ENCODE assay signal across 9 cellular contexts in genomic region chr5:67160985-67161384, GRCh38. TPM values are rescaled to one million over a fixed set of nuclear protein-coding genes. Genes with fewer than 3 reads are reported as not detected.
A peak's percentile ranks its signal among the peaks of the same experiment; 100 is the strongest.
DNase-seq lines count a peak whose midpoint lies in the region; ATAC-seq and TF ChIP-seq lines count a peak whose summit lies in the region.
"Had no signal": no experiment of that assay in that cellular context is flagged by ENCODE, and none has a peak within 500 bp of the region (broad histone marks: within the 10 kb centered on the region; RNA-seq: fewer than 3 reads in every experiment).

No MANE protein-coding gene starts in this region.

- peaks cover 23 to 58% of the 10 kb centered on the region in 2 donors for H3K4me1 Mint-ChIP-seq in stimulated activated naive B cell treated with anti-CD40 and anti-IgM and Interleukin-4, amounts not matched to agents 10 μg/mL and 1 μg/mL and 100 μg/mL, for 72 hours

- CTCF ChIA-PET in HCT116 (lab: Charles Lee): interaction anchor here (0.9 kb wide), 1 partner anchor 48 kb away, joined by 3 read pairs; no protein-coding TSS in a partner anchor

- no peaks in the 10 kb centered on the region for H3K9me2 ChIP-seq in HCT116 (ENCODE audit: insufficient read depth)

- RAD21 ChIA-PET in HCT116 (lab: Charles Lee; ENCODE audit: low non-redundant PET in 1 of 2, low total read pairs in 2 of 2, uncharacterized antibody in 2 of 2, unreplicated experiment in 2 of 2): no interaction called here

- no peaks in the 10 kb centered on the region for H3K9me3 ChIP-seq in HCT116 (ENCODE audit: control insufficient read depth in 1 of 2, insufficient read depth in 1 of 2, low read depth in 1 of 2, low read length in 2 of 2)

- no peak overlapping the region for H2AFZ ChIP-seq in HCT116 (ENCODE audit: low read depth, low read length, poor library complexity, severe bottlenecking)

- no peaks in the 10 kb centered on the region for H3K9me3 Mint-ChIP-seq in stimulated activated naive B cell treated with anti-CD40 and anti-IgM and Interleukin-4, amounts not matched to agents 10 μg/mL and 1 μg/mL and 100 μg/mL, for 72 hours

- DNase-seq in HCT116 (ENCODE audit: low read depth, low spot score) (no peak), epithelial cell of esophagus (ENCODE audit: low read depth) (peak; percentile 82), NCI-H187 (lab: John Stamatoyannopoulos, UW) (no peak), SHP77 (lab: John Stamatoyannopoulos, UW) (no peak)
- DNase-seq in activated CD4-positive, alpha-beta T cell treated with anti-CD3 and anti-CD28 coated beads for 48 hours: peak; percentile 37
- DNase-seq in stimulated activated naive B cell treated with anti-CD40 and anti-IgM and Interleukin-4, amounts not matched to agents 10 μg/mL and 1 μg/mL and 100 μg/mL, for 72 hours: no peak

- H3K4me3 Mint-ChIP-seq in stimulated activated naive B cell treated with anti-CD40 and anti-IgM and Interleukin-4, amounts not matched to agents 10 μg/mL and 1 μg/mL and 100 μg/mL, for 72 hours: peak overlapping the region; percentile 54 to 77

- H3K36me3 Mint-ChIP-seq in stimulated activated naive B cell treated with anti-CD40 and anti-IgM and Interleukin-4, amounts not matched to agents 10 μg/mL and 1 μg/mL and 100 μg/mL, for 72 hours: peaks cover 17 to 24% of the 10 kb centered on the region in 2 donors

- H3K27me3 Mint-ChIP-seq in stimulated activated naive B cell treated with anti-CD40 and anti-IgM and Interleukin-4, amounts not matched to agents 10 μg/mL and 1 μg/mL and 100 μg/mL, for 72 hours: no peaks in the 10 kb centered on the region

- TF ChIP-seq CTCF in HCT116 (IDR thresholded peaks at IDR 0.05 in 2 of 3, conservative IDR thresholded peaks at IDR 0.05 in 1 of 3; ENCODE audit: borderline replicate concordance in 1 of 3, insufficient read depth in 1 of 3, low read depth in 2 of 3, low read length in 2 of 3) (no peak), epithelial cell of esophagus (IDR thresholded peaks at IDR 0.05; ENCODE audit: insufficient read depth, low read depth, low read length, missing control alignments) (no peak)

- no peaks in the 10 kb centered on the region for H3K36me3 ChIP-seq in HCT116 (ENCODE audit: control insufficient read depth in 1 of 2, insufficient read depth in 2 of 2, low read length in 2 of 2)

- no peak for ATAC-seq in HCT116
- peak; percentile 41 to 56 for ATAC-seq in stimulated activated naive B cell treated with anti-CD40 and anti-IgM and Interleukin-4, amounts not matched to agents 10 μg/mL and 1 μg/mL and 100 μg/mL, for 72 hours (replicated peaks)
- ATAC-seq in GM21381 (IDR thresholded peaks at IDR 0.05; ENCODE audit: unreplicated experiment): no peak
- no peak for ATAC-seq in GM19455 (IDR thresholded peaks at IDR 0.05; ENCODE audit: unreplicated experiment)

- H3K27ac Mint-ChIP-seq in stimulated activated naive B cell treated with anti-CD40 and anti-IgM and Interleukin-4, amounts not matched to agents 10 μg/mL and 1 μg/mL and 100 μg/mL, for 72 hours: peak overlapping the region; percentile 83

- H3K9ac ChIP-seq in HCT116 (ENCODE audit: low read length): no peak overlapping the region
- H3K9ac ChIP-seq: KMS-11 had no signal

- no TSS peak for BruUV-seq in HCT116 (replicated peaks; lab: Mats Ljungman, UMichigan)

- H3K27me3 ChIP-seq in HCT116 (ENCODE audit: insufficient read depth, low read length): no peaks in the 10 kb centered on the region

- H3K27ac ChIP-seq in HCT116 (ENCODE audit: low read depth, low read length): no peak overlapping the region
- H3K27ac ChIP-seq: KMS-11 had no signal

- TF ChIP-seq POLR2A in HCT116 (IDR thresholded peaks at IDR 0.05; ENCODE audit: borderline replicate concordance, extremely low read depth, insufficient read depth, insufficient read length): no peak

- H3K4me1 ChIP-seq in HCT116 (ENCODE audit: control insufficient read depth in 1 of 2, insufficient read depth in 2 of 2, low read length in 2 of 2): peaks cover 4 to 14% of the 10 kb centered on the region in 2 experiments

- H3K4me3 ChIP-seq in HCT116 (replicated peaks in 1 of 2; ENCODE audit: low read depth in 1 of 2, low read length in 2 of 2): no peak overlapping the region
- no peak overlapping the region for H3K4me3 ChIP-seq in epithelial cell of esophagus (ENCODE audit: low read length)

- POLR2A ChIA-PET in HCT116 (lab: Charles Lee): no interaction called here

- no peaks in the 10 kb centered on the region for H3K79me2 ChIP-seq in HCT116 (ENCODE audit: insufficient read depth, low read length)

- TF ChIP-seq RAD21 in HCT116 (IDR thresholded peaks at IDR 0.05; ENCODE audit: low read depth): no peak

- intact Hi-C loops in HCT116 (cut with micrococcal nuclease): no loop called here

- peak overlapping the region; percentile 28 for H3K4me2 ChIP-seq in HCT116 (ENCODE audit: low read length)
- H3K4me2 ChIP-seq: KMS-11 had no signal

- H4K20me1 ChIP-seq in HCT116 (ENCODE audit: insufficient read depth): no peaks in the 10 kb centered on the region

TF ChIP-seq in HCT116, 20 proteins besides CTCF, POLR2A, EP300 and RAD21:
- 0 out of 2 replicates have a peak, but pooled peaks have one; percentile 9 for TF ChIP-seq JUND (IDR thresholded peaks at IDR 0.05)
- no peak for TF ChIP-seq YY1 (IDR thresholded peaks at IDR 0.05; ENCODE audit: extremely low read depth, insufficient replicate concordance, low read depth, low read length)
- TF ChIP-seq CEBPB (IDR thresholded peaks at IDR 0.05; ENCODE audit: low read depth): peak; percentile 15; the same call in 1 of the 2 replicates

RNA-seq across cellular contexts. Expression of gene CD180, which starts 35.6 kb away (rescaled TPM):
- total RNA-seq in HCT116 (2021; ENCODE audit: unreplicated experiment): not detected
- not detected in 2 replicates for polyA plus RNA-seq in HCT116 (2012)

Comparison
In these comparisons a context has a peak if more than half of its experiments do, and no peak if none do; other contexts are left out.
1. ATAC-seq: peak in stimulated activated naive B cell treated with anti-CD40 and anti-IgM and Interleukin-4, amounts not matched to agents 10 μg/mL and 1 μg/mL and 100 μg/mL, for 72 hours (2 of 2); none in HCT116 (single experiment), GM21381 (single experiment) and GM19455 (single experiment).
2. DNase-seq: peak in activated CD4-positive, alpha-beta T cell treated with anti-CD3 and anti-CD28 coated beads for 48 hours (single experiment) and epithelial cell of esophagus (single experiment); none in HCT116 (single experiment), stimulated activated naive B cell treated with anti-CD40 and anti-IgM and Interleukin-4, amounts not matched to agents 10 μg/mL and 1 μg/mL and 100 μg/mL, for 72 hours (single experiment), NCI-H187 (0 of 2) and SHP77 (0 of 2).